Comparison of ENCODE assay signal across 8 cellular contexts in the genomic region with DNA sequence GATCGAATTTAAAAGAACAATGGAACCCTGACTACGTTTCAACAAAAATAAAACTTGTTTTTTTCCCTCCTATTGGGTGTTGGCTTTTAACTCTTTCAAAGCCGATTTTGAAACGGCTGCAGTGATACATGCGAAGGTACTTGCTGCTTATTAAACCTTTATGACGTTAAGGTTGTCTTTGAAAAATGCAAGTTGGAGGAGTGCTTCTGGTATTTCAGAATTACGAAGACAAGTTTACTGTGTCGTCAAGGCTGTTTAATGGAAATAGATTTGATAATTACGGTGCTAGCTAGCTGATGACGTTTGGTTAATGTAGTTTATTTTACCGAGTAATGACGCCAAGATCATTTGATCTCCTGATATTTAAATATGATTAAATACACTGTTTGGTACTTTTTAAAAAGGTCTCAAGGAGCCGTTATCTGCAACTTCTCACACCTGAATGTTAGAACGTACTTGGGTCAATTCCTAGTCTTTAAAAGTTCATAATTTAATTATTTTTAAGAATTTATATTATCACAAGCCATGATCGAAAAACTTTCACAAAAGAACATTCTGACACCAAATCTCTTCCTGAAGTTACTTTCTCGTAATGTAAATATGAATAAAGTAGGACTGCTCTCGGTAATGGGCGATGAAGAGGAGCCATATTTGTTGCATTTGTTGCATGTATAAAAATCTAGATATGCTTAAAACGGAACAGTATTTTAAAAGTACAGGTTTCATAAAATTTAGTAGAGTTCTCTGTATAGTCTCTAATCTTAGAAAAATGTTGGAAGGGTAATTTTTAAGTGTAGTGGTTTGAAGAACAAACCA. TPM values are rescaled to one million over a fixed set of nuclear protein-coding genes. Genes with fewer than 3 reads are reported as not detected.
DNase-seq lines count a peak whose midpoint lies in the region; ATAC-seq and TF ChIP-seq lines count a peak whose summit lies in the region.

No MANE protein-coding gene starts in this region.

- H3K27ac Mint-ChIP-seq in stimulated activated naive CD8-positive, alpha-beta T cell treated with anti-CD3 and anti-CD28 coated beads, Interleukin-15, Interleukin-2, amounts not matched to agents 100 ng/mL and 50 ng/mL, for 24 hours = peak overlapping the region; percentile 96
- peak overlapping the region; percentile 93 to 99 (median 96) for H3K27ac Mint-ChIP-seq in naive thymus-derived CD4-positive, alpha-beta T cell

- no peaks in the 10 kb centered on the region for H3K9me3 Mint-ChIP-seq in stimulated activated naive CD8-positive, alpha-beta T cell treated with anti-CD3 and anti-CD28 coated beads, Interleukin-15, Interleukin-2, amounts not matched to agents 100 ng/mL and 50 ng/mL, for 24 hours
- H3K9me3 Mint-ChIP-seq in naive thymus-derived CD4-positive, alpha-beta T cell = peaks cover 0 to 10% (median 0%) of the 10 kb centered on the region in 11 donors

- H3K27me3 ChIP-seq in effector memory CD4-positive, alpha-beta T cell (replicated peaks; ENCODE audit: control insufficient read depth, insufficient read depth, low read length, poor library complexity, severe bottlenecking) = no peaks in the 10 kb centered on the region
- H3K27me3 ChIP-seq in naive thymus-derived CD4-positive, alpha-beta T cell (ENCODE audit: control insufficient read depth in 2 of 2, insufficient read depth in 2 of 2, low read length in 2 of 2) = no peaks in the 10 kb centered on the region

- no peak for TF ChIP-seq POLR2A in GM18505 (IDR thresholded peaks at IDR 0.05; ENCODE audit: borderline replicate concordance, extremely low read depth, insufficient read depth, insufficient read length)

- peaks cover 71% of the 10 kb centered on the region for H3K4me1 Mint-ChIP-seq in stimulated activated naive CD8-positive, alpha-beta T cell treated with anti-CD3 and anti-CD28 coated beads, Interleukin-15, Interleukin-2, amounts not matched to agents 100 ng/mL and 50 ng/mL, for 24 hours (ENCODE audit: low read depth)
- H3K4me1 Mint-ChIP-seq in naive thymus-derived CD4-positive, alpha-beta T cell = peaks cover 41 to 72% (median 57%) of the 10 kb centered on the region in 7 donors

- H3K4me3 ChIP-seq in SK-N-MC = peak overlapping the region; percentile 83
- peak overlapping the region; percentile 98 for H3K4me3 ChIP-seq in effector memory CD4-positive, alpha-beta T cell (ENCODE audit: insufficient read depth, low read depth, low read length, poor library complexity, severe bottlenecking)
- H3K4me3 ChIP-seq in naive thymus-derived CD4-positive, alpha-beta T cell (ENCODE audit: low read length) = peak overlapping the region; percentile 78

- no peak for ATAC-seq in stimulated activated naive CD8-positive, alpha-beta T cell treated with anti-CD3 and anti-CD28 coated beads, Interleukin-15, Interleukin-2, amounts not matched to agents 100 U/mL and 50 U/mL, for 24 hours
- peak; percentile 28 for ATAC-seq in naive thymus-derived CD4-positive, alpha-beta T cell
- ATAC-seq in GM18505 (IDR thresholded peaks at IDR 0.05; ENCODE audit: unreplicated experiment) = no peak

- H3K27me3 Mint-ChIP-seq in stimulated activated naive CD8-positive, alpha-beta T cell treated with anti-CD3 and anti-CD28 coated beads, Interleukin-15, Interleukin-2, amounts not matched to agents 100 ng/mL and 50 ng/mL, for 24 hours = no peaks in the 10 kb centered on the region
- H3K27me3 Mint-ChIP-seq in naive thymus-derived CD4-positive, alpha-beta T cell = peaks cover 0 to 2% (median 0%) of the 10 kb centered on the region in 5 donors

- POLR2A ChIA-PET in naive thymus-derived CD4-positive, alpha-beta T cell (lab: Charles Lee) = interaction anchor here (1.0 to 20.7 kb wide), 13 partner anchors 11 to 88 kb away, joined by 3 to 762 read pairs (median 216); partner anchors contain the start of gene CHD2

- peaks cover 51% of the 10 kb centered on the region for H3K36me3 ChIP-seq in SK-N-MC (ENCODE audit: insufficient read depth, low read length)
- H3K36me3 ChIP-seq in effector memory CD4-positive, alpha-beta T cell (ENCODE audit: control insufficient read depth, insufficient read depth, low read length) = peaks cover 29% of the 10 kb centered on the region
- H3K36me3 ChIP-seq in naive thymus-derived CD4-positive, alpha-beta T cell (ENCODE audit: control insufficient read depth in 2 of 3, insufficient read depth in 3 of 3, low read length in 3 of 3) = peaks cover 13 to 28% (median 18%) of the 10 kb centered on the region in 3 experiments

- H3K36me3 Mint-ChIP-seq in stimulated activated naive CD8-positive, alpha-beta T cell treated with anti-CD3 and anti-CD28 coated beads, Interleukin-15, Interleukin-2, amounts not matched to agents 100 ng/mL and 50 ng/mL, for 24 hours (ENCODE audit: low read depth) = peaks cover 55% of the 10 kb centered on the region
- H3K36me3 Mint-ChIP-seq in naive thymus-derived CD4-positive, alpha-beta T cell = peaks cover 7 to 43% (median 38%) of the 10 kb centered on the region in 5 donors

- peaks cover 43% of the 10 kb centered on the region for H3K4me1 ChIP-seq in effector memory CD4-positive, alpha-beta T cell (ENCODE audit: control insufficient read depth, insufficient read depth, low read length, poor library complexity, severe bottlenecking)
- peaks cover 51 to 53% of the 10 kb centered on the region in 2 donors for H3K4me1 ChIP-seq in naive thymus-derived CD4-positive, alpha-beta T cell (ENCODE audit: control insufficient read depth in 2 of 2, insufficient read depth in 2 of 2, low read length in 2 of 2)

- no peaks in the 10 kb centered on the region for H3K9me3 ChIP-seq in SK-N-MC (ENCODE audit: low read depth, low read length)
- H3K9me3 ChIP-seq in effector memory CD4-positive, alpha-beta T cell (ENCODE audit: control insufficient read depth, low read length) = no peaks in the 10 kb centered on the region
- H3K9me3 ChIP-seq in naive thymus-derived CD4-positive, alpha-beta T cell (ENCODE audit: control insufficient read depth in 2 of 3, low read length in 3 of 3) = no peaks in the 10 kb centered on the region

- DNase-seq in stimulated activated naive CD8-positive, alpha-beta T cell treated with anti-CD3 and anti-CD28 coated beads, Interleukin-15, Interleukin-2, amounts not matched to agents 100 U/mL and 50 U/mL, for 24 hours = no peak
- DNase-seq in SK-N-MC (ENCODE audit: low read depth, low spot score) (no peak), ureter (ENCODE audit: low spot score) (no peak)
- no peak for DNase-seq in effector memory CD4-positive, alpha-beta T cell
- DNase-seq in naive thymus-derived CD4-positive, alpha-beta T cell = peak in 6 of 9 donors; percentile 82 to 91 (median 88)
- no peak for DNase-seq in activated CD4-positive, alpha-beta T cell treated with anti-CD3 and anti-CD28 coated beads, Interleukin-2, amount 50 U/mL, for 1 hour

- H3K27ac ChIP-seq in SK-N-MC = peak overlapping the region; percentile 92
- peak overlapping the region; percentile 100 for H3K27ac ChIP-seq in effector memory CD4-positive, alpha-beta T cell (ENCODE audit: insufficient read depth, low read length, poor library complexity, severe bottlenecking)
- peak overlapping the region; percentile 100 for H3K27ac ChIP-seq in naive thymus-derived CD4-positive, alpha-beta T cell (ENCODE audit: low read depth, low read length)

- peak overlapping the region; percentile 94 for H3K4me3 Mint-ChIP-seq in stimulated activated naive CD8-positive, alpha-beta T cell treated with anti-CD3 and anti-CD28 coated beads, Interleukin-15, Interleukin-2, amounts not matched to agents 100 ng/mL and 50 ng/mL, for 24 hours
- peak overlapping the region; percentile 81 to 100 (median 92) for H3K4me3 Mint-ChIP-seq in naive thymus-derived CD4-positive, alpha-beta T cell

- CTCF ChIA-PET in naive thymus-derived CD4-positive, alpha-beta T cell (lab: Charles Lee) = interaction anchor here (0.7 to 5.8 kb wide), 10 partner anchors 11 to 75 kb away, joined by 3 to 44 read pairs (median 4); partner anchors contain the start of gene CHD2

- H3K9ac ChIP-seq in SK-N-MC (ENCODE audit: insufficient read length) = peak overlapping the region; percentile 99

- intact Hi-C loops in naive thymus-derived CD4-positive, alpha-beta T cell (cut with micrococcal nuclease) = no loop called here

RNA-seq across cellular contexts. Expression of gene CHD2, which starts 16.3 kb away (rescaled TPM):
- total RNA-seq in naive thymus-derived CD4-positive, alpha-beta T cell = 100 to 1,000 TPM; 144 to 492 (median 393) TPM
- 100 to 1,000 TPM in 1 of 2 donors, 10 to 100 TPM in 1; 70.0 to 103 TPM for polyA plus RNA-seq in naive thymus-derived CD4-positive, alpha-beta T cell
- 193 TPM for total RNA-seq in ureter

Comparison
In these comparisons a context has a peak if more than half of its experiments do, and no peak if none do; other contexts are left out.
1. DNase-seq: peak in naive thymus-derived CD4-positive, alpha-beta T cell (6 of 9); none in stimulated activated naive CD8-positive, alpha-beta T cell treated with anti-CD3 and anti-CD28 coated beads, Interleukin-15, Interleukin-2, amounts not matched to agents 100 U/mL and 50 U/mL, for 24 hours (single experiment), SK-N-MC (single experiment), effector memory CD4-positive, alpha-beta T cell (0 of 3), ureter (single experiment) and activated CD4-positive, alpha-beta T cell treated with anti-CD3 and anti-CD28 coated beads, Interleukin-2, amount 50 U/mL, for 1 hour (single experiment).
2. Peak in every context shown above with its lines, with median percentiles within 50 percentile points of each other: H3K27ac ChIP-seq and H3K4me3 ChIP-seq.